In genomic region chr11:63534895-63535461, GRCh38 we compare ENCODE assay signal across 1 cellular context.
TF ChIP-seq lines count a peak whose summit lies in the region.

No MANE protein-coding gene starts in this region.

TF ChIP-seq in K562, 482 proteins besides CTCF, POLR2A, EP300 and RAD21 (continued from another document):
- TF ChIP-seq CHD7 (IDR thresholded peaks at IDR 0.05; ENCODE audit: low read depth, low read length) (no peak), HCFC1 (IDR thresholded peaks at IDR 0.05; ENCODE audit: low read depth, low read length) (no peak), CHCHD3 (CRISPR knock-in tag; IDR thresholded peaks at IDR 0.05) (no peak), HINFP (tag; conservative IDR thresholded peaks at IDR 0.05; ENCODE audit: low read depth) (peak; percentile 93), RB1 (IDR thresholded peaks at IDR 0.05; ENCODE audit: low read depth) (no peak), ZKSCAN8 (CRISPR knock-in tag; IDR thresholded peaks at IDR 0.05) (peak; percentile 96), JUND (IDR thresholded peaks at IDR 0.05; ENCODE audit: borderline replicate concordance, low read depth, low read length) (no peak), JUND (tag; IDR thresholded peaks at IDR 0.05; ENCODE audit: borderline replicate concordance, low read depth, low read length) (peak; percentile 89; the same call in 2 of the 3 replicates), RREB1 (CRISPR knock-in tag; IDR thresholded peaks at IDR 0.05) (peak; percentile 97), ETV1 (tag; conservative IDR thresholded peaks at IDR 0.05; ENCODE audit: low read depth) (peak; percentile 84), ZNF232 (CRISPR knock-in tag; IDR thresholded peaks at IDR 0.05) (no peak), CBX3 (IDR thresholded peaks at IDR 0.05; ENCODE audit: borderline replicate concordance in 1 of 2, low read length in 2 of 2) (no peak), FOS (IDR thresholded peaks at IDR 0.05; ENCODE audit: extremely low read depth, insufficient read length) (no peak), ZNF696 (CRISPR knock-in tag; conservative IDR thresholded peaks at IDR 0.05) (peak; percentile 81; the same call in 1 of the 2 replicates), SFPQ (IDR thresholded peaks at IDR 0.05; ENCODE audit: low read depth, low read length) (no peak), MEF2D (tag; conservative IDR thresholded peaks at IDR 0.05; ENCODE audit: low read depth) (peak; percentile 95), ETV5 (CRISPR knock-in tag; IDR thresholded peaks at IDR 0.05; ENCODE audit: low read depth) (no peak), PHF8 (IDR thresholded peaks at IDR 0.05; ENCODE audit: borderline replicate concordance, low read length) (no peak), ZNF197 (CRISPR knock-in tag; IDR thresholded peaks at IDR 0.05; ENCODE audit: low read depth) (peak; percentile 100), CBFB (CRISPR knock-in tag; IDR thresholded peaks at IDR 0.05) (no peak), E2F3 (CRISPR knock-in tag; IDR thresholded peaks at IDR 0.05) (peak; percentile 93)
- TF ChIP-seq, protein P1, sequence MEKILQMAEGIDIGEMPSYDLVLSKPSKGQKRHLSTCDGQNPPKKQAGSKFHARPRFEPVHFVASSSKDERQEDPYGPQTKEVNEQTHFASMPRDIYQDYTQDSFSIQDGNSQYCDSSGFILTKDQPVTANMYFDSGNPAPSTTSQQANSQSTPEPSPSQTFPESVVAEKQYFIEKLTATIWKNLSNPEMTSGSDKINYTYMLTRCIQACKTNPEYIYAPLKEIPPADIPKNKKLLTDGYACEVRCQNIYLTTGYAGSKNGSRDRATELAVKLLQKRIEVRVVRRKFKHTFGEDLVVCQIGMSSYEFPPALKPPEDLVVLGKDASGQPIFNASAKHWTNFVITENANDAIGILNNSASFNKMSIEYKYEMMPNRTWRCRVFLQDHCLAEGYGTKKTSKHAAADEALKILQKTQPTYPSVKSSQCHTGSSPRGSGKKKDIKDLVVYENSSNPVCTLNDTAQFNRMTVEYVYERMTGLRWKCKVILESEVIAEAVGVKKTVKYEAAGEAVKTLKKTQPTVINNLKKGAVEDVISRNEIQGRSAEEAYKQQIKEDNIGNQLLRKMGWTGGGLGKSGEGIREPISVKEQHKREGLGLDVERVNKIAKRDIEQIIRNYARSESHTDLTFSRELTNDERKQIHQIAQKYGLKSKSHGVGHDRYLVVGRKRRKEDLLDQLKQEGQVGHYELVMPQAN (IDR thresholded peaks at IDR 0.05; ENCODE audit: borderline replicate concordance): no peak
- TF ChIP-seq, protein P2, sequence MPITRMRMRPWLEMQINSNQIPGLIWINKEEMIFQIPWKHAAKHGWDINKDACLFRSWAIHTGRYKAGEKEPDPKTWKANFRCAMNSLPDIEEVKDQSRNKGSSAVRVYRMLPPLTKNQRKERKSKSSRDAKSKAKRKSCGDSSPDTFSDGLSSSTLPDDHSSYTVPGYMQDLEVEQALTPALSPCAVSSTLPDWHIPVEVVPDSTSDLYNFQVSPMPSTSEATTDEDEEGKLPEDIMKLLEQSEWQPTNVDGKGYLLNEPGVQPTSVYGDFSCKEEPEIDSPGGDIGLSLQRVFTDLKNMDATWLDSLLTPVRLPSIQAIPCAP (CRISPR knock-in tag; IDR thresholded peaks at IDR 0.05; ENCODE audit: borderline replicate concordance): no peak
- TF ChIP-seq, protein P3, sequence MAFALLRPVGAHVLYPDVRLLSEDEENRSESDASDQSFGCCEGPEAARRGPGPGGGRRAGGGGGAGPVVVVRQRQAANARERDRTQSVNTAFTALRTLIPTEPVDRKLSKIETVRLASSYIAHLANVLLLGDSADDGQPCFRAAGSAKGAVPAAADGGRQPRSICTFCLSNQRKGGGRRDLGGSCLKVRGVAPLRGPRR (CRISPR knock-in tag; IDR thresholded peaks at IDR 0.05): peak; percentile 96
- TF ChIP-seq, protein P4, sequence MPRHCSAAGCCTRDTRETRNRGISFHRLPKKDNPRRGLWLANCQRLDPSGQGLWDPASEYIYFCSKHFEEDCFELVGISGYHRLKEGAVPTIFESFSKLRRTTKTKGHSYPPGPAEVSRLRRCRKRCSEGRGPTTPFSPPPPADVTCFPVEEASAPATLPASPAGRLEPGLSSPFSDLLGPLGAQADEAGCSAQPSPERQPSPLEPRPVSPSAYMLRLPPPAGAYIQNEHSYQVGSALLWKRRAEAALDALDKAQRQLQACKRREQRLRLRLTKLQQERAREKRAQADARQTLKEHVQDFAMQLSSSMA (CRISPR knock-in tag; IDR thresholded peaks at IDR 0.05): peak; percentile 77; the same call in 1 of the 2 replicates
